1 cellular context compared by ENCODE assay signal in the genomic region with DNA sequence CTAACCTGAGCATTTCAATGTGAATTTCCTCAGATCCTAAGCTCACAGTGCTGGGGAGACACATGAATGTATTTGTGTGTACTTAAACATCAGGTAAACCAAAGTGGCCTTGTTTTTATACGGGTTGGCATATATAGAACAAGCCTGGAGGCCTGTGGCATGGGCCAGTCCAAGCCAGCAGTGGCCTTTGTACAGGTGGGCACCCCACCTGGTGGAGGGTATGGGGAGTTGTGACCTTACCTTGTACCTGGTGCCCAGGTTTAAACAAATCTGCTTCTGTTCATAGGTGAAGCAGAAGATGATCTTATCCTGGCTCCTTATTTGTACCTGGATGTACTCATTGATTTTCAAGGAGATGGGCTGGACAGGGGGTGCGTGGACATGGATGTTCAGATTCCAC.
TF ChIP-seq lines count a peak whose summit lies in the region.

No MANE protein-coding gene starts in this region.

TF ChIP-seq in HCT116, 20 proteins besides CTCF, POLR2A, EP300 and RAD21 (continued from another document):
- TF ChIP-seq ZNF274 (IDR thresholded peaks at IDR 0.05; ENCODE audit: low read depth, low read length) (no peak), POLR2AphosphoS5 (IDR thresholded peaks at IDR 0.05; ENCODE audit: low read depth, low read length) (no peak), ZFX (IDR thresholded peaks at IDR 0.05) (no peak), ELF1 (IDR thresholded peaks at IDR 0.05; ENCODE audit: borderline replicate concordance, low read depth) (no peak), EZH2phosphoT487 (IDR thresholded peaks at IDR 0.05; ENCODE audit: borderline replicate concordance) (no peak)
- TF ChIP-seq, protein P1, sequence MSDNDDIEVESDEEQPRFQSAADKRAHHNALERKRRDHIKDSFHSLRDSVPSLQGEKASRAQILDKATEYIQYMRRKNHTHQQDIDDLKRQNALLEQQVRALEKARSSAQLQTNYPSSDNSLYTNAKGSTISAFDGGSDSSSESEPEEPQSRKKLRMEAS (IDR thresholded peaks at IDR 0.05): no peak
